ENCODE assay signal across 8 cellular contexts in the genomic region with DNA sequence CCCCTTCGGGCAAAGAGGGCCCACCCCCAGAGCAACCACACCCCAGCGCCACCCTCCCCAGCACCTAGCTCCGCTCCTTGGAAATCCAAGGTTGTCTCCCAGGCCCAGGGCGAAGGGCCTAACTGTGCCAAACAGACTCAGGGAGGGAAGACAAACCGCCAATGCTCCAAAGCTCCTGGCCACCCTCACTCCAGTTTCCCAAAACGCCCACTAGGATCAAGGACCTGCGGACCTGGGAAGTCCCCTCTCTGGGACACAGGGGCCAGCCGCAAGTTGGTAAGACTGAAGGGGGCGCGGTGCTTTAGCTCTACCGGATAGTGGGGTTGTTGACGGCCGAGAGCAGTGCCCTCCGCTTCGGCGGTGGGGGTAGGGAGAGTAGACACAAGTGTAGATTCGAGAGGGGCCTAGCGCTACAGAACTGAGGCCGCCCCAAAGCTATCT. TPM values are rescaled to one million over a fixed set of nuclear protein-coding genes. Genes with fewer than 3 reads are reported as not detected.
A peak's percentile ranks its signal among the peaks of the same experiment; 100 is the strongest.
DNase-seq lines count a peak whose midpoint lies in the region; ATAC-seq, FAIRE-seq and TF ChIP-seq lines count a peak whose summit lies in the region.

No MANE protein-coding gene starts in this region.

- peaks cover 27 to 44% of the 10 kb centered on the region in 2 donors for H3K27me3 Mint-ChIP-seq in stimulated activated naive B cell treated with anti-CD40 and anti-IgM and Interleukin-4, amounts not matched to agents 10 μg/mL and 1 μg/mL and 100 μg/mL, for 72 hours

- H3K4me2 ChIP-seq in keratinocyte (ENCODE audit: control insufficient read depth, extremely low read depth, insufficient read depth, low read depth, low read length) = peak overlapping the region; percentile 67

- ATAC-seq in body of pancreas = peak; percentile 28
- no peak for ATAC-seq in stimulated activated naive B cell treated with anti-CD40 and anti-IgM and Interleukin-4, amounts not matched to agents 10 μg/mL and 1 μg/mL and 100 μg/mL, for 72 hours (replicated peaks)

- H3K4me3 Mint-ChIP-seq in stimulated activated naive B cell treated with anti-CD40 and anti-IgM and Interleukin-4, amounts not matched to agents 10 μg/mL and 1 μg/mL and 100 μg/mL, for 72 hours = peak overlapping the region; percentile 91 to 92

- H2AFZ ChIP-seq in keratinocyte (ENCODE audit: control insufficient read depth, low read length) = no peak overlapping the region

- H3K27ac ChIP-seq in body of pancreas (peak overlapping the region; percentile 81 to 96 (median 94)), keratinocyte (ENCODE audit: control insufficient read depth, insufficient read depth, low read length) (peak overlapping the region; percentile 99), tibial nerve (peak overlapping the region in 1 of 4 donors; percentile 73)

- H3K27me3 ChIP-seq in body of pancreas (no peaks in the 10 kb centered on the region), keratinocyte (ENCODE audit: control insufficient read depth, extremely low read depth, insufficient read depth, low read length) (no peaks in the 10 kb centered on the region), tibial nerve (no peaks in the 10 kb centered on the region)

- peaks cover 2% of the 10 kb centered on the region for H3K9me1 ChIP-seq in keratinocyte (ENCODE audit: control insufficient read depth, extremely low read depth, insufficient read depth, low read length)

- no peak overlapping the region for H3K27ac Mint-ChIP-seq in stimulated activated naive B cell treated with anti-CD40 and anti-IgM and Interleukin-4, amounts not matched to agents 10 μg/mL and 1 μg/mL and 100 μg/mL, for 72 hours

- dilution Hi-C loops in keratinocyte (cut with MboI; ENCODE audit: extremely low pct_ligation_motif_present, low sequenced_read_pairs) = no loop called here

- TF ChIP-seq CTCF in body of pancreas (IDR thresholded peaks at IDR 0.05) = peak in 2 of 7 experiments; percentile 13 to 23
- peak in 2 of 3 experiments; percentile 2 to 6 for TF ChIP-seq CTCF in keratinocyte (optimal IDR thresholded peaks at IDR 0.05 in 1 of 3, IDR thresholded peaks at IDR 0.05 in 1 of 3, conservative IDR thresholded peaks at IDR 0.05 in 1 of 3; ENCODE audit: extremely low read depth in 1 of 3, insufficient read depth in 2 of 3, low read length in 3 of 3)
- no peak for TF ChIP-seq CTCF in tibial nerve (IDR thresholded peaks at IDR 0.05)

- H3K4me3 ChIP-seq in body of pancreas (peak overlapping the region; percentile 41 to 48), keratinocyte (ENCODE audit: control insufficient read depth in 2 of 3, extremely low read depth in 1 of 3, insufficient read depth in 2 of 3, low read depth in 1 of 3, low read length in 3 of 3) (peak overlapping the region; percentile 81 to 92 (median 90)), tibial nerve (peak overlapping the region in 2 of 4 donors; percentile 43 to 45)

- DNase-seq in NCI-H510A treated with DMSO at 0.1 percent for 48 hours (lab: John Stamatoyannopoulos, UW) = peak; percentile 33
- DNase-seq in NCI-H510A (lab: John Stamatoyannopoulos, UW) = no peak
- peak; percentile 42 to 55 (median 49) for DNase-seq in body of pancreas
- no peak for DNase-seq in keratinocyte (ENCODE audit: low read depth, low spot score)
- DNase-seq in stimulated activated naive B cell treated with anti-CD40 and anti-IgM and Interleukin-4, amounts not matched to agents 10 μg/mL and 1 μg/mL and 100 μg/mL, for 72 hours = no peak
- no peak for DNase-seq in tibial nerve (ENCODE audit: low spot score in 2 of 2)
- no peak for DNase-seq in AG08396 (ENCODE audit: low spot score)
- no peak for DNase-seq in cerebellar cortex (ENCODE audit: low spot score)

- H3K36me3 Mint-ChIP-seq in stimulated activated naive B cell treated with anti-CD40 and anti-IgM and Interleukin-4, amounts not matched to agents 10 μg/mL and 1 μg/mL and 100 μg/mL, for 72 hours = peaks cover 0 to 2% of the 10 kb centered on the region in 2 donors

- 13 to 16% methylated on average over 18 to 19 of the region's 19 CpGs for WGBS in body of pancreas, 2 donors
- 36 to 62% methylated on average over 16 to 19 of the region's 19 CpGs for WGBS in tibial nerve, 2 donors

- no peak for TF ChIP-seq POLR2A in body of pancreas (IDR thresholded peaks at IDR 0.05)
- no peak for TF ChIP-seq POLR2A in tibial nerve (IDR thresholded peaks at IDR 0.05)

- peaks cover 7 to 13% of the 10 kb centered on the region in 2 donors for H3K4me1 Mint-ChIP-seq in stimulated activated naive B cell treated with anti-CD40 and anti-IgM and Interleukin-4, amounts not matched to agents 10 μg/mL and 1 μg/mL and 100 μg/mL, for 72 hours

- H3K4me1 ChIP-seq in body of pancreas (peaks cover 50% of the 10 kb centered on the region), keratinocyte (ENCODE audit: control insufficient read depth, extremely low read depth, insufficient read depth, low read length) (peaks cover 66% of the 10 kb centered on the region), tibial nerve (peaks cover 0 to 24% (median 3%) of the 10 kb centered on the region in 4 donors)

- intact Hi-C loops in body of pancreas (cut with DNase I) = no loop called here

- H3K36me3 ChIP-seq in body of pancreas (replicated peaks in 1 of 2; ENCODE audit: insufficient read depth in 1 of 2, low read depth in 2 of 2) (no peaks in the 10 kb centered on the region), keratinocyte (ENCODE audit: control insufficient read depth in 2 of 2, extremely low read depth in 1 of 2, insufficient read depth in 2 of 2, low read length in 2 of 2) (peaks cover 25 to 36% of the 10 kb centered on the region in 2 experiments), tibial nerve (no peaks in the 10 kb centered on the region)

- peaks cover 37% of the 10 kb centered on the region for H4K20me1 ChIP-seq in keratinocyte (ENCODE audit: control insufficient read depth, extremely low read depth, insufficient read depth, low read length)

- peaks cover 71% of the 10 kb centered on the region for H3K79me2 ChIP-seq in keratinocyte (ENCODE audit: control insufficient read depth, insufficient read depth, low read length)

- H3K9me3 ChIP-seq in body of pancreas = no peaks in the 10 kb centered on the region
- no peaks in the 10 kb centered on the region for H3K9me3 ChIP-seq in keratinocyte (ENCODE audit: control insufficient read depth, low read depth, low read length)
- H3K9me3 ChIP-seq in tibial nerve = no peaks in the 10 kb centered on the region

- peak overlapping the region; percentile 100 for H3K9ac ChIP-seq in keratinocyte (ENCODE audit: control insufficient read depth, extremely low read depth, insufficient read depth, low read length)

- TF ChIP-seq EP300 in tibial nerve (IDR thresholded peaks at IDR 0.05) = no peak

- FAIRE-seq in keratinocyte (lab: Jason Lieb, UNC) = no peak

- H3K9me3 Mint-ChIP-seq in stimulated activated naive B cell treated with anti-CD40 and anti-IgM and Interleukin-4, amounts not matched to agents 10 μg/mL and 1 μg/mL and 100 μg/mL, for 72 hours = peaks cover 0 to 2% of the 10 kb centered on the region in 2 donors

RNA-seq across cellular contexts. Expression of a gene that starts 0.6 kb away (rescaled TPM):
- total RNA-seq in body of pancreas = 10 to 100 TPM; 13.2 to 20.0 TPM
- polyA plus RNA-seq in keratinocyte = 467 to 800 TPM (median 476 TPM) in 3 replicates
- 132 TPM for polyA plus RNA-seq in keratinocyte (2011; ENCODE audit: low read depth)
- 474 and 569 TPM in 2 replicates for polyA plus RNA-seq in keratinocyte (2011; cell fraction: cytosol; rRNA removed)
- 961 and 1,086 TPM in 2 replicates for polyA plus RNA-seq in keratinocyte (2011; cell fraction: nucleus; rRNA removed)
- polyA plus RNA-seq in keratinocyte (2012; ENCODE audit: low replicate concordance) = 254 and 343 TPM in 2 replicates
- 820 to 2,146 TPM (median 1,294 TPM) in 3 replicates for polyA minus RNA-seq in keratinocyte
- polyA minus RNA-seq in keratinocyte (2011; cell fraction: cytosol; rRNA and poly(A)+ RNA removed) = 651 TPM
- 976 and 1,920 TPM in 2 replicates for polyA minus RNA-seq in keratinocyte (2011; cell fraction: nucleus; rRNA and poly(A)+ RNA removed)
- 1 to 10 TPM in 3 of 4 donors, under 1 TPM in 1; 0.42 to 1.8 (median 1.4) TPM for total RNA-seq in tibial nerve

RNA-seq across cellular contexts. Expression of a gene that starts 21.0 kb away (rescaled TPM):
- total RNA-seq in body of pancreas (1 to 10 TPM in 1 of 2 donors, under 1 TPM in 1; 0.33 to 1.0 TPM), tibial nerve (1 to 10 TPM; 1.5 to 3.0 (median 2.2) TPM)
- 48.0 to 65.6 TPM (median 58.1 TPM) in 3 replicates for polyA plus RNA-seq in keratinocyte
- 13.4 TPM for polyA plus RNA-seq in keratinocyte (2011; ENCODE audit: low read depth)
- 37.2 and 60.6 TPM in 2 replicates for polyA plus RNA-seq in keratinocyte (2011; cell fraction: cytosol; rRNA removed)
- 172 and 177 TPM in 2 replicates for polyA plus RNA-seq in keratinocyte (2011; cell fraction: nucleus; rRNA removed)
- 29.2 and 42.2 TPM in 2 replicates for polyA plus RNA-seq in keratinocyte (2012; ENCODE audit: low replicate concordance)
- 43.4 to 157 TPM (median 123 TPM) in 3 replicates for polyA minus RNA-seq in keratinocyte
- polyA minus RNA-seq in keratinocyte (2011; cell fraction: cytosol; rRNA and poly(A)+ RNA removed) = 35.1 TPM
- polyA minus RNA-seq in keratinocyte (2011; cell fraction: nucleus; rRNA and poly(A)+ RNA removed) = 215 and 523 TPM in 2 replicates

RNA-seq across cellular contexts. Expression of a gene that starts 22.4 kb away (rescaled TPM):
- total RNA-seq in body of pancreas (1 to 10 TPM; 2.0 to 5.7 TPM), tibial nerve (1 to 10 TPM; 5.7 to 7.5 (median 6.8) TPM)
- 12.3 to 13.3 TPM (median 12.4 TPM) in 3 replicates for polyA plus RNA-seq in keratinocyte
- polyA plus RNA-seq in keratinocyte (2011; ENCODE audit: low read depth) = 6.7 TPM
- 5.8 and 11.1 TPM in 2 replicates for polyA plus RNA-seq in keratinocyte (2011; cell fraction: cytosol; rRNA removed)
- 22.9 and 25.9 TPM in 2 replicates for polyA plus RNA-seq in keratinocyte (2011; cell fraction: nucleus; rRNA removed)
- 6.9 and 8.0 TPM in 2 replicates for polyA plus RNA-seq in keratinocyte (2012; ENCODE audit: low replicate concordance)
- 7.6 to 21.0 TPM (median 15.9 TPM) in 3 replicates for polyA minus RNA-seq in keratinocyte
- polyA minus RNA-seq in keratinocyte (2011; cell fraction: cytosol; rRNA and poly(A)+ RNA removed) = 3.8 TPM
- polyA minus RNA-seq in keratinocyte (2011; cell fraction: nucleus; rRNA and poly(A)+ RNA removed) = 21.0 and 35.8 TPM in 2 replicates

RNA-seq across cellular contexts. Expression of a gene that starts 49.5 kb away (rescaled TPM):
- total RNA-seq in body of pancreas (1 to 10 TPM; 3.6 to 4.7 TPM), tibial nerve (1 to 10 TPM in 3 of 4 donors, under 1 TPM in 1; 0.87 to 8.0 (median 2.3) TPM)
- 0.08 to 0.16 TPM in 2 of 3 replicates, not detected in the other for polyA plus RNA-seq in keratinocyte
- not detected for polyA plus RNA-seq in keratinocyte (2011; ENCODE audit: low read depth)
- polyA plus RNA-seq in keratinocyte (2011; cell fraction: cytosol; rRNA removed) = not detected in 2 replicates
- 0.05 and 0.10 TPM in 2 replicates for polyA plus RNA-seq in keratinocyte (2011; cell fraction: nucleus; rRNA removed)
- 3.2 and 4.7 TPM in 2 replicates for polyA plus RNA-seq in keratinocyte (2012; ENCODE audit: low replicate concordance)
- polyA minus RNA-seq in keratinocyte = 0.19 TPM in 1 of 3 replicates, not detected in the others
- polyA minus RNA-seq in keratinocyte (2011; cell fraction: cytosol; rRNA and poly(A)+ RNA removed) = not detected
- polyA minus RNA-seq in keratinocyte (2011; cell fraction: nucleus; rRNA and poly(A)+ RNA removed) = 2.0 and 2.9 TPM in 2 replicates

Comparison
In these comparisons a context has a peak if more than half of its experiments do, and no peak if none do; other contexts are left out.
1. DNase-seq: peak in NCI-H510A treated with DMSO at 0.1 percent for 48 hours (single experiment) and body of pancreas (4 of 4); none in NCI-H510A (single experiment), keratinocyte (single experiment), stimulated activated naive B cell treated with anti-CD40 and anti-IgM and Interleukin-4, amounts not matched to agents 10 μg/mL and 1 μg/mL and 100 μg/mL, for 72 hours (single experiment), tibial nerve (0 of 2), AG08396 (single experiment) and cerebellar cortex (single experiment).
2. CTCF ChIP-seq: peak in keratinocyte (2 of 3); none in tibial nerve (0 of 5).
3. RNA of a gene that starts 0.6 kb away (total RNA-seq): 13.2 to 20.0 TPM in body of pancreas; 0.42 to 1.8 TPM in tibial nerve; every median in the first group is over 4 times any median in the second.